In genomic region chr5:175658299-175659145, GRCh38 we compare ENCODE assay signal across 8 cellular contexts. TPM values are rescaled to one million over a fixed set of nuclear protein-coding genes. Genes with fewer than 3 reads are reported as not detected.
DNase-seq lines count a peak whose midpoint lies in the region; ATAC-seq and TF ChIP-seq lines count a peak whose summit lies in the region.

No MANE protein-coding gene starts in this region.

- no peaks in the 10 kb centered on the region for H3K36me3 ChIP-seq in GM23338 (ENCODE audit: insufficient read depth)
- no peaks in the 10 kb centered on the region for H3K36me3 ChIP-seq in cardiac muscle cell
- no peaks in the 10 kb centered on the region for H3K36me3 ChIP-seq in psoas muscle (ENCODE audit: insufficient read depth in 1 of 2, low read depth in 1 of 2)
- H3K36me3 ChIP-seq in Karpas-422 (ENCODE audit: insufficient read depth, low read length): no peaks in the 10 kb centered on the region

- CTCF ChIA-PET in activated CD4-positive, alpha-beta memory T cell treated with anti-CD3 and anti-CD28 coated beads for 36 hours (lab: Charles Lee): interaction anchor here (0.7 to 1.8 kb wide), 6 partner anchors 38 to 126 kb away, joined by 3 to 9 read pairs (median 4); no protein-coding TSS in a partner anchor

- TF ChIP-seq CTCF in GM23338 (conservative IDR thresholded peaks at IDR 0.05; ENCODE audit: low read depth in 2 of 2) (peak; percentile 9 to 72; a peak in 2 of 4 replicates), cardiac muscle cell (IDR thresholded peaks at IDR 0.05; ENCODE audit: low read depth, low read length) (no peak), psoas muscle (IDR thresholded peaks at IDR 0.05) (no peak)

- peak overlapping the region; percentile 78 for H3K4me2 ChIP-seq in GM23338
- H3K4me2 ChIP-seq in Karpas-422 (ENCODE audit: low read depth, low read length, poor library complexity, severe bottlenecking): no peak overlapping the region

- peaks cover 31% of the 10 kb centered on the region for H3K27me3 Mint-ChIP-seq in GM23338 (ENCODE audit: insufficient read depth, low read depth, poor library complexity)
- no peaks in the 10 kb centered on the region for H3K27me3 Mint-ChIP-seq in activated CD4-positive, alpha-beta memory T cell treated with anti-CD3 and anti-CD28 coated beads for 36 hours

- POLR2A ChIA-PET in activated CD4-positive, alpha-beta memory T cell treated with anti-CD3 and anti-CD28 coated beads for 36 hours (lab: Charles Lee): interaction anchor here (0.8 to 1.2 kb wide), 3 partner anchors 9 to 137 kb away, joined by 3 to 4 read pairs (median 3); no protein-coding TSS in a partner anchor

- peak overlapping the region; percentile 94 for H3K4me3 ChIP-seq in GM23338
- peak overlapping the region; percentile 95 for H3K4me3 ChIP-seq in cardiac muscle cell
- H3K4me3 ChIP-seq in psoas muscle: peak overlapping the region; percentile 52
- H3K4me3 ChIP-seq in Karpas-422 (ENCODE audit: low read length): no peak overlapping the region

- H3K79me2 ChIP-seq in GM23338 (replicated peaks; ENCODE audit: insufficient read depth) (no peaks in the 10 kb centered on the region), Karpas-422 (ENCODE audit: low read length) (no peaks in the 10 kb centered on the region)

- H3K27me3 ChIP-seq in GM23338 (ENCODE audit: insufficient read depth) (peaks cover 19% of the 10 kb centered on the region; the same call in 1 of the 2 replicates), cardiac muscle cell (no peaks in the 10 kb centered on the region), psoas muscle (ENCODE audit: insufficient read depth in 3 of 3, low read length in 2 of 3) (peaks cover 0 to 49% (median 14%) of the 10 kb centered on the region in 3 donors), Karpas-422 (ENCODE audit: low read length) (no peaks in the 10 kb centered on the region)

- no peaks in the 10 kb centered on the region for H3F3A ChIP-seq in GM23338 (replicated peaks; ENCODE audit: low read depth)

- 13 to 17% (median 15%) methylated on average over 36 to 41 of the region's 41 CpGs for WGBS in psoas muscle, 3 donors

- H3K4me1 ChIP-seq in GM23338 (ENCODE audit: insufficient read depth): no peaks in the 10 kb centered on the region
- peaks cover 7% of the 10 kb centered on the region for H3K4me1 ChIP-seq in cardiac muscle cell (ENCODE audit: low read depth)
- H3K4me1 ChIP-seq in psoas muscle: no peaks in the 10 kb centered on the region
- no peaks in the 10 kb centered on the region for H3K4me1 ChIP-seq in Karpas-422 (ENCODE audit: low read length)

- H4K20me1 ChIP-seq in GM23338 (replicated peaks; ENCODE audit: insufficient read depth) (peaks cover 3% of the 10 kb centered on the region; the same call in 1 of the 2 replicates), Karpas-422 (ENCODE audit: insufficient read depth, low read depth, low read length) (no peaks in the 10 kb centered on the region)

- no peaks in the 10 kb centered on the region; the same call in 2 of the 3 replicates for H3K36me3 Mint-ChIP-seq in GM23338 (ENCODE audit: low read depth)
- peaks cover 10% of the 10 kb centered on the region for H3K36me3 Mint-ChIP-seq in activated CD4-positive, alpha-beta memory T cell treated with anti-CD3 and anti-CD28 coated beads for 36 hours

- H3K27ac ChIP-seq in GM23338 (ENCODE audit: low read depth) (no peak overlapping the region), cardiac muscle cell (no peak overlapping the region), psoas muscle (no peak overlapping the region), Karpas-422 (ENCODE audit: low read length) (no peak overlapping the region)

- intact Hi-C loops in activated CD4-positive, alpha-beta memory T cell treated with anti-CD3 and anti-CD28 coated beads for 36 hours (cut with micrococcal nuclease): loop anchor here (5.0 to 10.0 kb wide), 3 partner anchors 726 to 876 kb away; partner anchors contain the start of genes FAF2, HIGD2A, NOP16 and RNF44
- intact Hi-C loops in psoas muscle (cut with DNase I): no loop called here

- peak; percentile 63 for DNase-seq in GM23338 (ENCODE audit: low spot score)
- peak; percentile 61 for DNase-seq in activated CD4-positive, alpha-beta memory T cell treated with anti-CD3 and anti-CD28 coated beads for 36 hours
- peak in 1 of 2 donors; percentile 65 for DNase-seq in cardiac muscle cell (ENCODE audit: low read depth in 1 of 2, low spot score in 1 of 2)
- DNase-seq in psoas muscle: no peak
- DNase-seq in AG08395 (ENCODE audit: low spot score): no peak
- no peak for DNase-seq in NCI-H1092 (lab: John Stamatoyannopoulos, UW)
- no peak for DNase-seq in Karpas-422

- no peak overlapping the region for H3K27ac Mint-ChIP-seq in GM23338
- H3K27ac Mint-ChIP-seq in activated CD4-positive, alpha-beta memory T cell treated with anti-CD3 and anti-CD28 coated beads for 36 hours: peak overlapping the region; percentile 70

- peak overlapping the region; percentile 88 for H3K4me3 Mint-ChIP-seq in GM23338
- peak overlapping the region; percentile 87 for H3K4me3 Mint-ChIP-seq in activated CD4-positive, alpha-beta memory T cell treated with anti-CD3 and anti-CD28 coated beads for 36 hours

- H2AFZ ChIP-seq in GM23338 (peak overlapping the region; percentile 87), Karpas-422 (ENCODE audit: low read length) (no peak overlapping the region)

- no peaks in the 10 kb centered on the region for H3K9me3 ChIP-seq in cardiac muscle cell (ENCODE audit: low read depth)
- H3K9me3 ChIP-seq in psoas muscle: no peaks in the 10 kb centered on the region
- H3K9me3 ChIP-seq in Karpas-422 (ENCODE audit: low read length): no peaks in the 10 kb centered on the region

- no peaks in the 10 kb centered on the region for H3K9me3 Mint-ChIP-seq in GM23338
- no peaks in the 10 kb centered on the region for H3K9me3 Mint-ChIP-seq in activated CD4-positive, alpha-beta memory T cell treated with anti-CD3 and anti-CD28 coated beads for 36 hours

- H3K4me1 Mint-ChIP-seq in GM23338: peaks cover 7% of the 10 kb centered on the region; the same call in 2 of the 3 replicates
- peaks cover 77% of the 10 kb centered on the region for H3K4me1 Mint-ChIP-seq in activated CD4-positive, alpha-beta memory T cell treated with anti-CD3 and anti-CD28 coated beads for 36 hours (ENCODE audit: low read depth)

- H3K9me2 ChIP-seq in GM23338 (ENCODE audit: insufficient read depth): peaks cover 7% of the 10 kb centered on the region; the same call in 1 of the 2 replicates
- no peaks in the 10 kb centered on the region for H3K9me2 ChIP-seq in Karpas-422 (replicated peaks; ENCODE audit: insufficient read depth, low read length)

- H3K9ac ChIP-seq in Karpas-422 (ENCODE audit: low read length): no peak overlapping the region

- ATAC-seq in GM23338 (peak; percentile 68), psoas muscle (peak in 1 of 4 donors; percentile 26), GM18868 (IDR thresholded peaks at IDR 0.05; ENCODE audit: unreplicated experiment) (no peak)

TF ChIP-seq in GM23338, 12 proteins besides CTCF, POLR2A, EP300 and RAD21:
- TF ChIP-seq EZH2 (IDR thresholded peaks at IDR 0.05; ENCODE audit: low read depth, unreplicated experiment): peak; percentile 16
- TF ChIP-seq CREB1 (CRISPR knock-in tag; IDR thresholded peaks at IDR 0.05; ENCODE audit: low read depth): no peak

RNA-seq across cellular contexts. Expression of gene HRH2, which starts 0.7 kb away (rescaled TPM):
- 5.9 and 6.8 TPM in 2 replicates for total RNA-seq in GM23338 (2014; rRNA removed; shearing (Covaris generic))
- polyA plus RNA-seq in GM23338 (2016; fragmentation: Nextera tagmentation; extraction: Ambion mirVana): 7.0 and 8.8 TPM in 2 replicates
- 10 to 100 TPM; 11.6 to 11.8 TPM for total RNA-seq in activated CD4-positive, alpha-beta memory T cell treated with anti-CD3 and anti-CD28 coated beads for 36 hours
- 15.6 and 23.3 TPM in 2 replicates for total RNA-seq in cardiac muscle cell
- polyA plus RNA-seq in cardiac muscle cell: 12.7 and 19.1 TPM in 2 replicates
- total RNA-seq in psoas muscle: 1 to 10 TPM in 2 of 4 donors, under 1 TPM in 2; 0.49 to 7.0 (median 0.99) TPM
- under 1 TPM; 0.17 to 0.51 (median 0.18) TPM for polyA plus RNA-seq in psoas muscle
- total RNA-seq in Karpas-422 (2014; rRNA removed; shearing (Covaris generic); ENCODE audit: low replicate concordance): not detected in 2 replicates

Comparison
In these comparisons a context has a peak if more than half of its experiments do, and no peak if none do; other contexts are left out.
1. DNase-seq: peak in GM23338 (single experiment) and activated CD4-positive, alpha-beta memory T cell treated with anti-CD3 and anti-CD28 coated beads for 36 hours (single experiment); none in psoas muscle (0 of 2), AG08395 (single experiment), NCI-H1092 (single experiment) and Karpas-422 (single experiment).
2. CTCF ChIP-seq: peak in GM23338 (2 of 2); none in cardiac muscle cell (single experiment) and psoas muscle (single experiment).